Comparison of ENCODE assay signal across 1 cellular context in the genomic region with DNA sequence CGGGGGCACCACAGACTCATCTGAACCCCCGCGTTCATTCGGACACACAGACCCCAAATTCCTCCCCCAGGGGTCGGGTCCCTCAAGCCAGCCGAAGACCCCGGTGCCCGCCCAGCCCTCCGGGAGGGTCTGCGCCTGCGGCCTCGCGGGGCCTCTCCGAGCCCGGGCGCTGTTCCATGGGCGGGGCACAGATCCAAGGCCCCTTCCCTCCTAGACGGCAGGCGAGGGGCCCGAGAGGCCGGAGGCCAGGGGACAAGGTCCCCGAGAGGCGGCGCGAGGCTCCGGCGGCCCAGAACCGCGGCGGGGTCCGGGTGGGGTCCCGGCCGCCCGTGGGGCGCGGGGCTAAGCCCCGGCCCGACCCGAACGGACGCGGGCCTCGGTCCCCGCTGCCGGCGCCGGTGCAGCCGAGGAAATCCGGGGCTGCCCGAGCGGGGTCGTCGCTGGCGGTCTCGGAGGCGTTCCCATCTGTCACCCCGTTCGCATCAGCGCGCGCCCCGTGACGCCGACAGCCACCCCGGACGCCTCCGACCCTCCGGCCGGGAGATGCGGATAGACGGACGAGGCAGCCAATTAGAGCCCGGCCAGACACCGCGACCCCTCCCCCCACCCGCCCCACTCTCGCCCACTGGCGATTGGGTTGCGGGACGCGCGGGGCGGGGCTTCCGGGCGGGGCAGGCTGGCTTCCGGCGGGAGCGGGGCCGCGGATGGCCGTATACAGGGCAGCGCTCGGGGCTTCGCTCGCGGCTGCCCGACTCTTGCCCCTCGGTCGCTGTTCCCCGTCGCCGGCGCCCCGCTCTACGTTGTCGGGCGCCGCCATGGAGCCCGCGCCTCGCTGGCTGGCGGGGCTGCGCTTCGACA.
TF ChIP-seq lines count a peak whose summit lies in the region.

TSS of gene SELENOO (plus strand) at position 679 of the 858 bp plus-strand sequence. CDS start at position 705, 26 bp downstream.

TF ChIP-seq in HepG2, 621 proteins besides CTCF, POLR2A, EP300 and RAD21 (continued from another document and continues in another):
- TF ChIP-seq SP5 (CRISPR knock-in tag; IDR thresholded peaks at IDR 0.05; ENCODE audit: borderline replicate concordance, low read depth) (0 out of 2 replicates have a peak, but pooled peaks have one; percentile 14), SP1 (IDR thresholded peaks at IDR 0.05) (no peak), SP1 (CRISPR knock-in tag; IDR thresholded peaks at IDR 0.05) (peak; percentile 82), ZNF484 (CRISPR knock-in tag; IDR thresholded peaks at IDR 0.05; ENCODE audit: borderline replicate concordance, low read depth) (no peak), TAF1 (CRISPR knock-in tag; IDR thresholded peaks at IDR 0.05) (peak; percentile 28; the same call in 1 of the 2 replicates), CHD2 (IDR thresholded peaks at IDR 0.05; ENCODE audit: low read depth, low read length) (peak; percentile 74), ZNF281 (CRISPR knock-in tag; IDR thresholded peaks at IDR 0.05; ENCODE audit: borderline replicate concordance) (peak; percentile 89), PCBP2 (optimal IDR thresholded peaks at IDR 0.05; ENCODE audit: low read depth, low read length, poor library complexity, severe bottlenecking) (no peak), ASH2L (IDR thresholded peaks at IDR 0.05; ENCODE audit: insufficient read length, low read depth, low read length) (peak; percentile 23), GATAD1 (CRISPR knock-in tag; IDR thresholded peaks at IDR 0.05) (peak; percentile 67), ZNF543 (CRISPR knock-in tag; IDR thresholded peaks at IDR 0.05) (0 out of 2 replicates have a peak, but pooled peaks have one; percentile 43), PHF8 (CRISPR knock-in tag; IDR thresholded peaks at IDR 0.05) (peak; percentile 44; the same call in 1 of the 2 replicates), SIN3A (IDR thresholded peaks at IDR 0.05; ENCODE audit: borderline replicate concordance, low read depth, low read length) (peak; percentile 27; the same call in 1 of the 2 replicates), POGK (CRISPR knock-in tag; conservative IDR thresholded peaks at IDR 0.05) (peak; percentile 55; the same call in 1 of the 2 replicates), SPEN (CRISPR knock-in tag; IDR thresholded peaks at IDR 0.05; ENCODE audit: low read depth) (peak; percentile 19; the same call in 1 of the 2 replicates), ZNF777 (CRISPR knock-in tag; IDR thresholded peaks at IDR 0.05) (peak; percentile 77), ZFX (CRISPR knock-in tag; IDR thresholded peaks at IDR 0.05; ENCODE audit: low read depth) (peak; percentile 80), MED1 (CRISPR knock-in tag; IDR thresholded peaks at IDR 0.05) (peak; percentile 20; the same call in 1 of the 2 replicates), ZFY (CRISPR knock-in tag; IDR thresholded peaks at IDR 0.05) (peak; percentile 67; the same call in 1 of the 2 replicates), ZNF333 (CRISPR knock-in tag; IDR thresholded peaks at IDR 0.05; ENCODE audit: borderline replicate concordance) (no peak), ZNF766 (CRISPR knock-in tag; IDR thresholded peaks at IDR 0.05; ENCODE audit: borderline replicate concordance) (peak; percentile 8; the same call in 1 of the 2 replicates), NFYB (CRISPR knock-in tag; IDR thresholded peaks at IDR 0.05) (peak; percentile 92), ARNTL (CRISPR knock-in tag; IDR thresholded peaks at IDR 0.05) (0 out of 2 replicates have a peak, but pooled peaks have one; percentile 20), ZSCAN20 (CRISPR knock-in tag; IDR thresholded peaks at IDR 0.05; ENCODE audit: borderline replicate concordance) (0 out of 2 replicates have a peak, but pooled peaks have one; percentile 48), ZNF891 (CRISPR knock-in tag; IDR thresholded peaks at IDR 0.05) (0 out of 2 replicates have a peak, but pooled peaks have one; percentile 9), ZBTB14 (CRISPR knock-in tag; IDR thresholded peaks at IDR 0.05) (peak; percentile 55), SP4 (CRISPR knock-in tag; IDR thresholded peaks at IDR 0.05) (peak; percentile 61; the same call in 1 of the 2 replicates), YEATS4 (CRISPR knock-in tag; IDR thresholded peaks at IDR 0.05; ENCODE audit: borderline replicate concordance) (peak; percentile 62; the same call in 1 of the 2 replicates), HOXA3 (CRISPR knock-in tag; IDR thresholded peaks at IDR 0.05) (no peak), TGIF2 (CRISPR knock-in tag; IDR thresholded peaks at IDR 0.05) (0 out of 2 replicates have a peak, but pooled peaks have one; percentile 42), ZNF451 (CRISPR knock-in tag; IDR thresholded peaks at IDR 0.05) (peak; percentile 39; the same call in 1 of the 2 replicates), BCL3 (CRISPR knock-in tag; IDR thresholded peaks at IDR 0.05) (0 out of 2 replicates have a peak, but pooled peaks have one; percentile 13)
- TF ChIP-seq, protein P1, sequence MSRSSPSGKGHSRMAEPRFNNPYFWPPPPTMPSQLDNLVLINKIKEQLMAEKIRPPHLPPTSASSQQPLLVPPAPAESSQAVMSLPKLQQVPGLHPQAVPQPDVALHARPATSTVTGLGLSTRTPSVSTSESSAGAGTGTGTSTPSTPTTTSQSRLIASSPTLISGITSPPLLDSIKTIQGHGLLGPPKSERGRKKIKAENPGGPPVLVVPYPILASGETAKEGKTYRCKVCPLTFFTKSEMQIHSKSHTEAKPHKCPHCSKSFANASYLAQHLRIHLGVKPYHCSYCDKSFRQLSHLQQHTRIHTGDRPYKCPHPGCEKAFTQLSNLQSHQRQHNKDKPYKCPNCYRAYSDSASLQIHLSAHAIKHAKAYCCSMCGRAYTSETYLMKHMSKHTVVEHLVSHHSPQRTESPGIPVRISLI (CRISPR knock-in tag; IDR thresholded peaks at IDR 0.05; ENCODE audit: borderline replicate concordance), result 0 out of 2 replicates have a peak, but pooled peaks have one; percentile 38
- TF ChIP-seq, protein P2, sequence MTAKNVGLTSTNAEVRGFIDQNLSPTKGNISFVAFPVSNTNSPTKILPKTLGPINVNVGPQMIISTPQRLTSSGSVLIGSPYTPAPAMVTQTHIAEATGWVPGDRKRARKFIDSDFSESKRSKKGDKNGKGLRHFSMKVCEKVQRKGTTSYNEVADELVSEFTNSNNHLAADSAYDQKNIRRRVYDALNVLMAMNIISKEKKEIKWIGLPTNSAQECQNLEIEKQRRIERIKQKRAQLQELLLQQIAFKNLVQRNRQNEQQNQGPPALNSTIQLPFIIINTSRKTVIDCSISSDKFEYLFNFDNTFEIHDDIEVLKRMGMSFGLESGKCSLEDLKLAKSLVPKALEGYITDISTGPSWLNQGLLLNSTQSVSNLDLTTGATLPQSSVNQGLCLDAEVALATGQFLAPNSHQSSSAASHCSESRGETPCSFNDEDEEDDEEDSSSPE (CRISPR knock-in tag; IDR thresholded peaks at IDR 0.05), result peak; percentile 61; the same call in 1 of the 2 replicates
- TF ChIP-seq, protein P3, sequence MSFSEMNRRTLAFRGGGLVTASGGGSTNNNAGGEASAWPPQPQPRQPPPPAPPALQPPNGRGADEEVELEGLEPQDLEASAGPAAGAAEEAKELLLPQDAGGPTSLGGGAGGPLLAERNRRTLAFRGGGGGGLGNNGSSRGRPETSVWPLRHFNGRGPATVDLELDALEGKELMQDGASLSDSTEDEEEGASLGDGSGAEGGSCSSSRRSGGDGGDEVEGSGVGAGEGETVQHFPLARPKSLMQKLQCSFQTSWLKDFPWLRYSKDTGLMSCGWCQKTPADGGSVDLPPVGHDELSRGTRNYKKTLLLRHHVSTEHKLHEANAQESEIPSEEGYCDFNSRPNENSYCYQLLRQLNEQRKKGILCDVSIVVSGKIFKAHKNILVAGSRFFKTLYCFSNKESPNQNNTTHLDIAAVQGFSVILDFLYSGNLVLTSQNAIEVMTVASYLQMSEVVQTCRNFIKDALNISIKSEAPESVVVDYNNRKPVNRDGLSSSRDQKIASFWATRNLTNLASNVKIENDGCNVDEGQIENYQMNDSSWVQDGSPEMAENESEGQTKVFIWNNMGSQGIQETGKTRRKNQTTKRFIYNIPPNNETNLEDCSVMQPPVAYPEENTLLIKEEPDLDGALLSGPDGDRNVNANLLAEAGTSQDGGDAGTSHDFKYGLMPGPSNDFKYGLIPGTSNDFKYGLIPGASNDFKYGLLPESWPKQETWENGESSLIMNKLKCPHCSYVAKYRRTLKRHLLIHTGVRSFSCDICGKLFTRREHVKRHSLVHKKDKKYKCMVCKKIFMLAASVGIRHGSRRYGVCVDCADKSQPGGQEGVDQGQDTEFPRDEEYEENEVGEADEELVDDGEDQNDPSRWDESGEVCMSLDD (CRISPR knock-in tag; IDR thresholded peaks at IDR 0.05; ENCODE audit: borderline replicate concordance), result 0 out of 2 replicates have a peak, but pooled peaks have one; percentile 18
- TF ChIP-seq, protein P4, sequence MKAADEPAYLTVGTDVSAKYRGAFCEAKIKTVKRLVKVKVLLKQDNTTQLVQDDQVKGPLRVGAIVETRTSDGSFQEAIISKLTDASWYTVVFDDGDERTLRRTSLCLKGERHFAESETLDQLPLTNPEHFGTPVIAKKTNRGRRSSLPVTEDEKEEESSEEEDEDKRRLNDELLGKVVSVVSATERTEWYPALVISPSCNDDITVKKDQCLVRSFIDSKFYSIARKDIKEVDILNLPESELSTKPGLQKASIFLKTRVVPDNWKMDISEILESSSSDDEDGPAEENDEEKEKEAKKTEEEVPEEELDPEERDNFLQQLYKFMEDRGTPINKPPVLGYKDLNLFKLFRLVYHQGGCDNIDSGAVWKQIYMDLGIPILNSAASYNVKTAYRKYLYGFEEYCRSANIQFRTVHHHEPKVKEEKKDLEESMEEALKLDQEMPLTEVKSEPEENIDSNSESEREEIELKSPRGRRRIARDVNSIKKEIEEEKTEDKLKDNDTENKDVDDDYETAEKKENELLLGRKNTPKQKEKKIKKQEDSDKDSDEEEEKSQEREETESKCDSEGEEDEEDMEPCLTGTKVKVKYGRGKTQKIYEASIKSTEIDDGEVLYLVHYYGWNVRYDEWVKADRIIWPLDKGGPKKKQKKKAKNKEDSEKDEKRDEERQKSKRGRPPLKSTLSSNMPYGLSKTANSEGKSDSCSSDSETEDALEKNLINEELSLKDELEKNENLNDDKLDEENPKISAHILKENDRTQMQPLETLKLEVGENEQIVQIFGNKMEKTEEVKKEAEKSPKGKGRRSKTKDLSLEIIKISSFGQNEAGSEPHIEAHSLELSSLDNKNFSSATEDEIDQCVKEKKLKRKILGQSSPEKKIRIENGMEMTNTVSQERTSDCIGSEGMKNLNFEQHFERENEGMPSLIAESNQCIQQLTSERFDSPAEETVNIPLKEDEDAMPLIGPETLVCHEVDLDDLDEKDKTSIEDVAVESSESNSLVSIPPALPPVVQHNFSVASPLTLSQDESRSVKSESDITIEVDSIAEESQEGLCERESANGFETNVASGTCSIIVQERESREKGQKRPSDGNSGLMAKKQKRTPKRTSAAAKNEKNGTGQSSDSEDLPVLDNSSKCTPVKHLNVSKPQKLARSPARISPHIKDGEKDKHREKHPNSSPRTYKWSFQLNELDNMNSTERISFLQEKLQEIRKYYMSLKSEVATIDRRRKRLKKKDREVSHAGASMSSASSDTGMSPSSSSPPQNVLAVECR (CRISPR knock-in tag; IDR thresholded peaks at IDR 0.05; ENCODE audit: borderline replicate concordance), result peak; percentile 74
